In the genomic region with DNA sequence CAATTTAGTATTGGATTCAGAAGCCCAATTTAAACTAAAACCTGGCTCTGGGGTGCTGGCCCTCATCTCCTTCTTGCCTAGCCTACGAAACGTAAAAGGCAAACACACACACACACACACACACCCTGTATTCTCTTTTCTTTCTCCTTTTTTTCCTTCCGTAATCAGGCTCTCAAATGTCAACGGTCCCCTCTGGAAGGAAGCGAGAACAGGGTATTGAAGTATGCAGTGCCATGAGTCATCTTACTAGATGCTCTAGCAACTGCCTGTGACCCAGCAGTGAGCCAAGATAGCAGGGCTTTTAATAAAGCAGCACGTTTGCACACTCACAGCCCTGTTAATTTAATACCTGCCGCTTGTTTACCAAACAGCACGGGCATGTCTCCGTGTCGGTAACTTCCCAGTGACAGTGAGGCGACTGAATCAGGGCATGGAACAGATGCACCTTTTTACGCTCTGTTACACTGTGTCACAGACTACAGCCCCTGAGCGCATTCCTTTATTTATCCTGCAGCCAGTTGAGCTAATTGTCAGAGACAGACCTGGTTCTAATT, we compare ENCODE assay signal across 9 cellular contexts.
DNase-seq lines count a peak whose midpoint lies in the region; TF ChIP-seq lines count a peak whose summit lies in the region.
"Had no signal": no experiment of that assay in that cellular context is flagged by ENCODE, and none has a peak within 500 bp of the region (broad histone marks: within the 10 kb centered on the region; RNA-seq: fewer than 3 reads in every experiment).

No MANE protein-coding gene starts in this region.

- H2AFZ ChIP-seq in fibroblast of lung (ENCODE audit: low read length): no peak overlapping the region

- peaks cover 30% of the 10 kb centered on the region for H3K4me1 ChIP-seq in fibroblast of lung (ENCODE audit: control insufficient read depth, extremely low read depth, insufficient read depth, low read length)

- H3K36me3 ChIP-seq in fibroblast of lung (ENCODE audit: control insufficient read depth, insufficient read depth, low read length): no peaks in the 10 kb centered on the region
- H3K36me3 ChIP-seq: ovary had no signal

- peak overlapping the region; percentile 85 for H3K27ac ChIP-seq in fibroblast of lung (ENCODE audit: insufficient read depth, low read length)

- TF ChIP-seq CTCF in fibroblast of lung (conservative IDR thresholded peaks at IDR 0.05 in 1 of 2, IDR thresholded peaks at IDR 0.05 in 1 of 2; ENCODE audit: low read depth in 1 of 2, low read length in 2 of 2) (no peak), progenitor cell of endocrine pancreas (IDR thresholded peaks at IDR 0.05; ENCODE audit: unreplicated experiment) (no peak)

- H4K20me1 ChIP-seq in fibroblast of lung (ENCODE audit: control insufficient read depth, extremely low read depth, insufficient read depth, low read length): no peaks in the 10 kb centered on the region

- no peaks in the 10 kb centered on the region for H3K36me3 Mint-ChIP-seq in progenitor cell of endocrine pancreas (ENCODE audit: insufficient read depth)

- H3K79me2 ChIP-seq in fibroblast of lung (ENCODE audit: control insufficient read depth, insufficient read depth, low read length): peaks cover 11% of the 10 kb centered on the region

- DNase-seq in ELF-1 (ENCODE audit: low read depth, low spot score) (peak; percentile 76), NCI-H526 (lab: John Stamatoyannopoulos, UW) (peak; percentile 63 to 76), fibroblast of lung (ENCODE audit: low read depth in 2 of 2) (peak; percentile 86 to 93), progenitor cell of endocrine pancreas (ENCODE audit: low spot score, unreplicated experiment) (no peak), nucleus accumbens (lab: John Stamatoyannopoulos, UW) (no peak), NCI-H1436 treated with DMSO at 0.1 percent for 48 hours (lab: John Stamatoyannopoulos, UW) (no peak), T-helper 1 cell (no peak)
- DNase-seq in activated CD8-positive, alpha-beta memory T cell treated with anti-CD3 and anti-CD28 coated beads, Interleukin-2, amount 50 U/mL, for 4 hours: no peak

- no peaks in the 10 kb centered on the region for H3K9me3 ChIP-seq in fibroblast of lung (ENCODE audit: control insufficient read depth, insufficient read depth, low read depth, low read length)
- H3K9me3 ChIP-seq: ovary had no signal

- H3K9me3 Mint-ChIP-seq in progenitor cell of endocrine pancreas (ENCODE audit: low read depth): no peaks in the 10 kb centered on the region

- H3K27me3 Mint-ChIP-seq in progenitor cell of endocrine pancreas: peaks cover 3% of the 10 kb centered on the region

- H3K4me3 ChIP-seq in fibroblast of lung (replicated peaks in 1 of 4; ENCODE audit: control extremely low read depth in 1 of 4, insufficient read depth in 1 of 4, low read depth in 3 of 4, low read length in 4 of 4): peak overlapping the region in 1 of 4 experiments; percentile 10
- H3K4me3 ChIP-seq: ovary had no signal

- H3K4me1 Mint-ChIP-seq in progenitor cell of endocrine pancreas (ENCODE audit: low read depth): peaks cover 17% of the 10 kb centered on the region

- peak overlapping the region; percentile 61 for H3K4me2 ChIP-seq in fibroblast of lung (ENCODE audit: extremely low read depth, insufficient read depth, low read length)

- peak overlapping the region; percentile 18 for H3K27ac Mint-ChIP-seq in progenitor cell of endocrine pancreas

- H3K27me3 ChIP-seq in fibroblast of lung (ENCODE audit: control insufficient read depth, insufficient read depth, low read length): no peaks in the 10 kb centered on the region
- H3K27me3 ChIP-seq: ovary had no signal

- H3K4me3 Mint-ChIP-seq in progenitor cell of endocrine pancreas (ENCODE audit: low read depth): no peak overlapping the region

- H3K9ac ChIP-seq in fibroblast of lung (ENCODE audit: insufficient read depth, low read length): no peak overlapping the region

Comparison
In these comparisons a context has a peak if more than half of its experiments do, and no peak if none do; other contexts are left out.
1. DNase-seq: peak in ELF-1 (single experiment), NCI-H526 (2 of 2) and fibroblast of lung (2 of 2); none in progenitor cell of endocrine pancreas (single experiment), nucleus accumbens (0 of 56), activated CD8-positive, alpha-beta memory T cell treated with anti-CD3 and anti-CD28 coated beads, Interleukin-2, amount 50 U/mL, for 4 hours (single experiment), NCI-H1436 treated with DMSO at 0.1 percent for 48 hours (single experiment) and T-helper 1 cell (0 of 5).